ENCODE assay signal across 8 cellular contexts in the genomic region with DNA sequence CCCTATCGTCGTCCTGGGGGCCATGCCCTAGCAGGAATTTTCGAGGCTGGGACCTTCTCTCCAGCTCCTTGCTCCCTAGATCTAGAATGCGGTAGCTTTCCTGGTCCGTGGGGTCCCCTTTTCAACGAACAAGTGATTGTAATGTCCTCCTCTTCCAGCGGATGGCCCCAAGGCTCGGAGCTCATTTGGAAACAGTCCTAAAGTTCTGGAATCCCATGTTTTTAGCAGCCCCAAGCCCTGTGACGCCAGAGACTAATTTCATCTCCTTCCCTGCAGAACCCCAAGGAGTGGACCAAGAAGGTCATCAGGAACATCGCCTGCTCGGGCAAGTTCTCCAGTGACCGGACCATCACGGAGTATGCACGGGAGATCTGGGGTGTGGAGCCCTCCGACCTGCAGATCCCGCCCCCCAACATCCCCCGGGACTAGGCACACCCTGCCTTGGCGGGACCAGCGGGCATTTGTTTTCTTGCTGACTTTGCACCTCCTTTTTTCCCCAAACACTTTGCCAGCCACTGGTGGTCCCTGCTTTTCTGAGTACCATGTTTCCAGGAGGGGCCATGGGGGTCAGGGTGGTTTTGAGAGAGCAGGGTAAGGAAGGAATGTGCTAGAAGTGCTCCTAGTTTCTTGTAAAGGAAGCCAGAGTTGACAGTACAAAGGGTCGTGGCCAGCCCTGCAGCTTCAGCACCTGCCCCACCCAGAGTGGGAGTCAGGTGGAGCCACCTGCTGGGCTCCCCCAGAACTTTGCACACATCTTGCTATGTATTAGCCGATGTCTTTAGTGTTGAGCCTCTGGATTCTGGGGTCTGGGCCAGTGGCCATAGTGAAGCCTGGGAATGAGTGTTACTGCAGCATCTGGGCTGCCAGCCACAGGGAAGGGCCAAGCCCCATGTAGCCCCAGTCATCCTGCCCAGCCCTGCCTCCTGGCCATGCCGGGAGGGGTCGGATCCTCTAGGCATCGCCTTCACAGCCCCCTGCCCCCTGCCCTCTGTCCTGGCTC. TPM values are rescaled to one million over a fixed set of nuclear protein-coding genes. Genes with fewer than 3 reads are reported as not detected.
DNase-seq lines count a peak whose midpoint lies in the region; ATAC-seq and TF ChIP-seq lines count a peak whose summit lies in the region.

No MANE protein-coding gene starts in this region.

- 75 to 77% methylated on average over 24 of the region's 24 CpGs for WGBS in esophagus, 2 donors

- no peaks in the 10 kb centered on the region for H3F3A ChIP-seq in SU-DHL-6 (ENCODE audit: insufficient read depth)

- no peak overlapping the region for H3K4me2 ChIP-seq in SU-DHL-6 (ENCODE audit: low read depth, low read length, poor library complexity, severe bottlenecking)

- H3K36me3 Mint-ChIP-seq in osteocyte (ENCODE audit: unreplicated experiment): peaks cover 18% of the 10 kb centered on the region
- no peaks in the 10 kb centered on the region for H3K36me3 Mint-ChIP-seq in T-helper 2 cell treated with Interferon-gamma antibody and Interleukin-4, amounts not matched to agents 5 μg/mL and 100 μg/mL, for 36 hours (ENCODE audit: low read depth)

- no peak overlapping the region for H3K4me3 Mint-ChIP-seq in osteocyte (ENCODE audit: unreplicated experiment)
- H3K4me3 Mint-ChIP-seq in T-helper 2 cell treated with Interferon-gamma antibody and Interleukin-4, amounts not matched to agents 5 μg/mL and 100 μg/mL, for 36 hours: no peak overlapping the region

- TF ChIP-seq CTCF in SU-DHL-6 (IDR thresholded peaks at IDR 0.05; ENCODE audit: insufficient read depth, low read length, poor library complexity, severe bottlenecking) (peak; percentile 29), osteocyte (IDR thresholded peaks at IDR 0.05) (peak; percentile 42)

- H3K36me3 ChIP-seq in SU-DHL-6 (ENCODE audit: low read length): no peaks in the 10 kb centered on the region
- H3K36me3 ChIP-seq in esophagus (ENCODE audit: control insufficient read depth in 2 of 2, insufficient read depth in 2 of 2, low read length in 1 of 2): peaks cover 4 to 29% of the 10 kb centered on the region in 2 donors

- no peaks in the 10 kb centered on the region for H3K27me3 Mint-ChIP-seq in osteocyte (ENCODE audit: unreplicated experiment)
- no peaks in the 10 kb centered on the region for H3K27me3 Mint-ChIP-seq in T-helper 2 cell treated with Interferon-gamma antibody and Interleukin-4, amounts not matched to agents 5 μg/mL and 100 μg/mL, for 36 hours (ENCODE audit: low read depth)

- no peak overlapping the region for H3K9ac ChIP-seq in SU-DHL-6 (ENCODE audit: low read length)

- no peaks in the 10 kb centered on the region for H3K27me3 ChIP-seq in SU-DHL-6 (ENCODE audit: low read length)
- H3K27me3 ChIP-seq in esophagus (ENCODE audit: control insufficient read depth in 1 of 2, insufficient read depth in 2 of 2, low read length in 2 of 2): no peaks in the 10 kb centered on the region

- peaks cover 42% of the 10 kb centered on the region for H3K4me1 Mint-ChIP-seq in osteocyte (ENCODE audit: unreplicated experiment)
- no peaks in the 10 kb centered on the region for H3K4me1 Mint-ChIP-seq in T-helper 2 cell treated with Interferon-gamma antibody and Interleukin-4, amounts not matched to agents 5 μg/mL and 100 μg/mL, for 36 hours (ENCODE audit: low read depth)

- H3K9me3 Mint-ChIP-seq in osteocyte (ENCODE audit: unreplicated experiment): no peaks in the 10 kb centered on the region
- no peaks in the 10 kb centered on the region for H3K9me3 Mint-ChIP-seq in T-helper 2 cell treated with Interferon-gamma antibody and Interleukin-4, amounts not matched to agents 5 μg/mL and 100 μg/mL, for 36 hours

- peak; percentile 39 for DNase-seq in stimulated activated CD4-positive, alpha-beta T cell treated with anti-CD3 and anti-CD28 coated beads, Interleukin-15, amount 100 ng/mL, for 24 hours
- no peak for DNase-seq in stimulated activated CD4-positive, alpha-beta T cell treated with anti-CD3 and anti-CD28 coated beads, Interleukin-12 subunit alpha, Interleukin-12 subunit beta, amount 100 ng/mL, for 4 hours
- no peak for DNase-seq in osteocyte (ENCODE audit: extremely low spot score, unreplicated experiment)
- DNase-seq in T-helper 2 cell treated with Interferon-gamma antibody and Interleukin-4, amounts not matched to agents 5 μg/mL and 100 μg/mL, for 36 hours (ENCODE audit: low spot score): no peak

- no peak overlapping the region for H3K4me3 ChIP-seq in SU-DHL-6 (ENCODE audit: insufficient read depth, low read length, poor library complexity, severe bottlenecking)
- no peak overlapping the region for H3K4me3 ChIP-seq in esophagus (ENCODE audit: low read depth in 1 of 2, low read length in 2 of 2)

- H3K79me2 ChIP-seq in SU-DHL-6 (ENCODE audit: insufficient read depth, low read length): no peaks in the 10 kb centered on the region

- H4K20me1 ChIP-seq in SU-DHL-6 (ENCODE audit: low read depth, low read length): no peaks in the 10 kb centered on the region

- H3K9me3 ChIP-seq in SU-DHL-6 (ENCODE audit: insufficient read depth, low read length) (no peaks in the 10 kb centered on the region), esophagus (ENCODE audit: control insufficient read depth in 2 of 2, insufficient read depth in 1 of 2, low read depth in 1 of 2, low read length in 1 of 2) (no peaks in the 10 kb centered on the region)

- no peak overlapping the region for H2AFZ ChIP-seq in SU-DHL-6 (ENCODE audit: low read depth, low read length, severe bottlenecking)

- ATAC-seq in HG02840 (IDR thresholded peaks at IDR 0.05; ENCODE audit: low FRiP score, unreplicated experiment) (peak; percentile 25), HG03196 (IDR thresholded peaks at IDR 0.05; ENCODE audit: unreplicated experiment) (no peak)

- peak overlapping the region; percentile 71 for H3K27ac Mint-ChIP-seq in osteocyte (ENCODE audit: unreplicated experiment)
- H3K27ac Mint-ChIP-seq in T-helper 2 cell treated with Interferon-gamma antibody and Interleukin-4, amounts not matched to agents 5 μg/mL and 100 μg/mL, for 36 hours: no peak overlapping the region

- H3K27ac ChIP-seq in SU-DHL-6 (ENCODE audit: low read depth, low read length) (no peak overlapping the region), esophagus (ENCODE audit: low read depth in 2 of 2, low read length in 1 of 2) (peak overlapping the region; percentile 58 to 76)

- peaks cover 4 to 10% of the 10 kb centered on the region in 2 donors for H3K4me1 ChIP-seq in esophagus (ENCODE audit: control insufficient read depth in 2 of 2, insufficient read depth in 2 of 2, low read length in 1 of 2)

- H3K9me2 ChIP-seq in SU-DHL-6 (replicated peaks; ENCODE audit: insufficient read depth, low read length): no peaks in the 10 kb centered on the region

RNA-seq across cellular contexts. Expression of a gene that starts 48.5 kb away (rescaled TPM):
- 10 to 100 TPM; 38.0 to 59.7 TPM for polyA plus RNA-seq in esophagus
- 234 and 251 TPM in 2 replicates for total RNA-seq in osteocyte
